ENCODE assay signal across 2 cellular contexts in the genomic region with DNA sequence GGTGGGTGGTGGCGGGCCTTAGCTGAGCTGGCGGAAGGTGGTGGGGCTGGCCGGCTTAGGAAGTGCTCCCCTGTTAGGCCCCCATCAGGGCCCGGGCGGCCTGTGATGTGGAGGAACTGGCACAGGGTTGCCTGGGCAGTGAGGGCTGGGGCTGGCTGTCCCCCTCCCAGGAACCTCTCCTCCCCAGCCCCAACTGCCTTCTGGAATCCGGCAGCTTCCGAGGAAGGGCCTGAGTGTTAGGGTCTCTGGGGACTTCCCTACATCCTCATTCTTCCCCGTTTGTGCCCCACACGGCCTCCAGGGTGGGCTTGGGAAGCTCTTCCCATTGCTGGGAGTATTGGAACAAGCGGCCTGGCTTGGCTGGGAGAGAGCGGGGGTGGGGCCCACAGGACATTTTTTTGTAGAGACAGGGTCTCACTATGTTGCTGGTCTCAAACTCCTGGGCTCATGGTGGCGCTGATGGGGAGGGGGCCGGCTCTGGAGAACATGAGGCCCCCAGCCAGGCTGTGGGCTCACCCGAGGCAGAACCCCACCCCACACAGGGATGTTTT.
TF ChIP-seq lines count a peak whose summit lies in the region.

No MANE protein-coding gene starts in this region.

TF ChIP-seq in IMR-90, 13 proteins besides CTCF, POLR2A, EP300 and RAD21:
- TF ChIP-seq RFX5 (IDR thresholded peaks at IDR 0.05; ENCODE audit: low read depth, low read length), result no peak
- TF ChIP-seq MXI1 (IDR thresholded peaks at IDR 0.05; ENCODE audit: borderline replicate concordance, low read depth, low read length), result no peak
- TF ChIP-seq, protein P1, sequence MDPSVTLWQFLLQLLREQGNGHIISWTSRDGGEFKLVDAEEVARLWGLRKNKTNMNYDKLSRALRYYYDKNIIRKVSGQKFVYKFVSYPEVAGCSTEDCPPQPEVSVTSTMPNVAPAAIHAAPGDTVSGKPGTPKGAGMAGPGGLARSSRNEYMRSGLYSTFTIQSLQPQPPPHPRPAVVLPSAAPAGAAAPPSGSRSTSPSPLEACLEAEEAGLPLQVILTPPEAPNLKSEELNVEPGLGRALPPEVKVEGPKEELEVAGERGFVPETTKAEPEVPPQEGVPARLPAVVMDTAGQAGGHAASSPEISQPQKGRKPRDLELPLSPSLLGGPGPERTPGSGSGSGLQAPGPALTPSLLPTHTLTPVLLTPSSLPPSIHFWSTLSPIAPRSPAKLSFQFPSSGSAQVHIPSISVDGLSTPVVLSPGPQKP (IDR thresholded peaks at IDR 0.05; ENCODE audit: borderline replicate concordance, low read depth, low read length), result no peak
- TF ChIP-seq FOS (IDR thresholded peaks at IDR 0.05; ENCODE audit: low read depth, low read length), result no peak
- no peak for TF ChIP-seq CEBPB (IDR thresholded peaks at IDR 0.05; ENCODE audit: low read depth, low read length)
- TF ChIP-seq MAZ (IDR thresholded peaks at IDR 0.05; ENCODE audit: borderline replicate concordance, low read depth, low read length), result no peak
- no peak for TF ChIP-seq RCOR1 (IDR thresholded peaks at IDR 0.05; ENCODE audit: insufficient replicate concordance, low read length)
- no peak for TF ChIP-seq MAFK (IDR thresholded peaks at IDR 0.05; ENCODE audit: low read depth, low read length)
- no peak for TF ChIP-seq CHD1 (IDR thresholded peaks at IDR 0.05; ENCODE audit: low read depth, low read length)
- TF ChIP-seq SMC3 (IDR thresholded peaks at IDR 0.05; ENCODE audit: low read depth, low read length), result no peak
- no peak for TF ChIP-seq BHLHE40 (IDR thresholded peaks at IDR 0.05; ENCODE audit: low read depth, low read length)
- TF ChIP-seq, protein P2, sequence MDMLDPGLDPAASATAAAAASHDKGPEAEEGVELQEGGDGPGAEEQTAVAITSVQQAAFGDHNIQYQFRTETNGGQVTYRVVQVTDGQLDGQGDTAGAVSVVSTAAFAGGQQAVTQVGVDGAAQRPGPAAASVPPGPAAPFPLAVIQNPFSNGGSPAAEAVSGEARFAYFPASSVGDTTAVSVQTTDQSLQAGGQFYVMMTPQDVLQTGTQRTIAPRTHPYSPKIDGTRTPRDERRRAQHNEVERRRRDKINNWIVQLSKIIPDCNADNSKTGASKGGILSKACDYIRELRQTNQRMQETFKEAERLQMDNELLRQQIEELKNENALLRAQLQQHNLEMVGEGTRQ (IDR thresholded peaks at IDR 0.05; ENCODE audit: low read depth, low read length), result no peak
- no peak for TF ChIP-seq NFE2L2 (IDR thresholded peaks at IDR 0.05; ENCODE audit: low read depth, low read length)

TF ChIP-seq in H1, 55 proteins besides CTCF, POLR2A, EP300 and RAD21:
- no peak for TF ChIP-seq EZH2 (IDR thresholded peaks at IDR 0.05; ENCODE audit: low read depth, low read length, severe bottlenecking)
- TF ChIP-seq, protein P3, sequence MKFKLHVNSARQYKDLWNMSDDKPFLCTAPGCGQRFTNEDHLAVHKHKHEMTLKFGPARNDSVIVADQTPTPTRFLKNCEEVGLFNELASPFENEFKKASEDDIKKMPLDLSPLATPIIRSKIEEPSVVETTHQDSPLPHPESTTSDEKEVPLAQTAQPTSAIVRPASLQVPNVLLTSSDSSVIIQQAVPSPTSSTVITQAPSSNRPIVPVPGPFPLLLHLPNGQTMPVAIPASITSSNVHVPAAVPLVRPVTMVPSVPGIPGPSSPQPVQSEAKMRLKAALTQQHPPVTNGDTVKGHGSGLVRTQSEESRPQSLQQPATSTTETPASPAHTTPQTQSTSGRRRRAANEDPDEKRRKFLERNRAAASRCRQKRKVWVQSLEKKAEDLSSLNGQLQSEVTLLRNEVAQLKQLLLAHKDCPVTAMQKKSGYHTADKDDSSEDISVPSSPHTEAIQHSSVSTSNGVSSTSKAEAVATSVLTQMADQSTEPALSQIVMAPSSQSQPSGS (IDR thresholded peaks at IDR 0.05; ENCODE audit: low read length), result no peak
- TF ChIP-seq RFX5 (IDR thresholded peaks at IDR 0.05; ENCODE audit: borderline replicate concordance, low read depth, low read length), result no peak
- TF ChIP-seq, protein P4, sequence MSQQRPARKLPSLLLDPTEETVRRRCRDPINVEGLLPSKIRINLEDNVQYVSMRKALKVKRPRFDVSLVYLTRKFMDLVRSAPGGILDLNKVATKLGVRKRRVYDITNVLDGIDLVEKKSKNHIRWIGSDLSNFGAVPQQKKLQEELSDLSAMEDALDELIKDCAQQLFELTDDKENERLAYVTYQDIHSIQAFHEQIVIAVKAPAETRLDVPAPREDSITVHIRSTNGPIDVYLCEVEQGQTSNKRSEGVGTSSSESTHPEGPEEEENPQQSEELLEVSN (IDR thresholded peaks at IDR 0.05), result no peak
- no peak for TF ChIP-seq CEBPB (IDR thresholded peaks at IDR 0.05; ENCODE audit: low read depth, low read length)
- no peak for TF ChIP-seq RXRA (IDR thresholded peaks at IDR 0.05; ENCODE audit: insufficient read depth, low read depth, low read length)
TF ChIP-seq in H1: peak in this region for 0.
